Comparison of ENCODE assay signal across 30 cellular contexts in genomic region chr19:56504581-56504980, GRCh38. TPM values are rescaled to one million over a fixed set of nuclear protein-coding genes. Genes with fewer than 3 reads are reported as not detected.
A peak's percentile ranks its signal among the peaks of the same experiment; 100 is the strongest.
DNase-seq lines count a peak whose midpoint lies in the region; ATAC-seq, FAIRE-seq and TF ChIP-seq lines count a peak whose summit lies in the region.
"Had no signal": no experiment of that assay in that cellular context is flagged by ENCODE, and none has a peak within 500 bp of the region (broad histone marks: within the 10 kb centered on the region; RNA-seq: fewer than 3 reads in every experiment).

No MANE protein-coding gene starts in this region.

- 84 to 93% (median 90%) methylated on average over 2 of the region's 2 CpGs for WGBS in small intestine, 3 donors
- 91 to 97% (median 96%) methylated on average over 2 of the region's 2 CpGs for WGBS in heart left ventricle, 4 donors
- 2% methylated on average over 2 of the region's 2 CpGs for WGBS in HepG2 (ENCODE audit: low lambda C conversion rate)

- no peaks in the 10 kb centered on the region for H3K9me3 ChIP-seq in small intestine (ENCODE audit: control insufficient read depth, low read depth)
- peaks cover 0 to 52% (median 0%) of the 10 kb centered on the region in 12 donors for H3K9me3 ChIP-seq in heart left ventricle
- H3K9me3 ChIP-seq in HepG2 (ENCODE audit: low read length) = peaks cover 94% of the 10 kb centered on the region
- H3K9me3 ChIP-seq: SJCRH30 had no signal

- no peak for TF ChIP-seq CTCF in epithelial cell of esophagus (IDR thresholded peaks at IDR 0.05; ENCODE audit: insufficient read depth, low read depth, low read length, missing control alignments)
- no peak for TF ChIP-seq CTCF in heart left ventricle (IDR thresholded peaks at IDR 0.05)
- TF ChIP-seq CTCF in HepG2 (CRISPR knock-in tag; IDR thresholded peaks at IDR 0.05) = no peak
- TF ChIP-seq CTCF in dorsolateral prefrontal cortex (IDR thresholded peaks at IDR 0.05 in 54 of 56, conservative IDR thresholded peaks at IDR 0.05 in 2 of 56; ENCODE audit: low read depth in 1 of 56, partially characterized antibody in 56 of 56) = no peak

- H3K36me3 ChIP-seq in small intestine (ENCODE audit: control insufficient read depth in 2 of 2, insufficient read depth in 2 of 2, low read length in 2 of 2) (no peaks in the 10 kb centered on the region), heart left ventricle (no peaks in the 10 kb centered on the region), HepG2 (replicated peaks in 1 of 2; ENCODE audit: control insufficient read depth in 1 of 2, insufficient read depth in 2 of 2, low read length in 2 of 2) (no peaks in the 10 kb centered on the region)
- H3K36me3 ChIP-seq: ovary, SJCRH30, upper lobe of left lung had no signal

- no peak for TF ChIP-seq EP300 in HepG2 (IDR thresholded peaks at IDR 0.05; ENCODE audit: low read depth in 2 of 2, low read length in 2 of 2)
- no peak for TF ChIP-seq EP300 in HepG2 (CRISPR knock-in tag; IDR thresholded peaks at IDR 0.05; ENCODE audit: borderline replicate concordance)

- H3K27me3 ChIP-seq in small intestine (ENCODE audit: control insufficient read depth in 2 of 2, insufficient read depth in 2 of 2, low read length in 2 of 2) (no peaks in the 10 kb centered on the region), heart left ventricle (no peaks in the 10 kb centered on the region), HepG2 (ENCODE audit: control insufficient read depth in 1 of 2, insufficient read depth in 2 of 2, low read length in 2 of 2) (no peaks in the 10 kb centered on the region), dorsolateral prefrontal cortex (no peaks in the 10 kb centered on the region)
- H3K27me3 ChIP-seq: ovary, SJCRH30, upper lobe of left lung had no signal

- DNase-seq in EH (ENCODE audit: low read depth) (peak; percentile 48), RKO (ENCODE audit: low spot score) (peak; percentile 16), epithelial cell of esophagus (ENCODE audit: low read depth) (peak; percentile 56), kidney tubule cell (ENCODE audit: low spot score) (peak; percentile 18), small intestine (no peak), heart left ventricle (no peak), HepG2 (ENCODE audit: low spot score) (no peak), dorsolateral prefrontal cortex (no peak)
- DNase-seq: activated CD4-positive, alpha-beta T cell treated with anti-CD3 and anti-CD28 coated beads for 36 hours; activated CD8-positive, alpha-beta T cell treated with anti-CD3 and anti-CD28 coated beads, Interleukin-2, amount 10 ng/mL, durations not matched to agents 7 days and 5 days; anterior cingulate cortex; Calu3; central memory CD4-positive, alpha-beta T cell; DMS79; KG1; MV-4-11; NCI-H146; NCI-H345; NCI-H748 treated with DMSO at 0.1 percent for 48 hours; ovary; SJCRH30; stimulated activated naive B cell treated with anti-CD40 and anti-IgM and Interleukin-4, amounts not matched to agents 10 μg/mL and 1 μg/mL and 100 μg/mL, for 72 hours; T-helper 9 cell; upper lobe of left lung had no signal

- H3K79me2 ChIP-seq in HepG2 (ENCODE audit: insufficient read depth, low read length) = no peaks in the 10 kb centered on the region

- no peak overlapping the region for H3K4me2 ChIP-seq in HepG2 (ENCODE audit: low read depth, low read length)
- H3K4me2 ChIP-seq: GM23338 had no signal

- BruUV-seq in HepG2 (replicated peaks; lab: Mats Ljungman, UMichigan) = no TSS peak

- TF ChIP-seq POLR2A in heart left ventricle (IDR thresholded peaks at IDR 0.05) (no peak), HepG2 (IDR thresholded peaks at IDR 0.05; ENCODE audit: insufficient read depth in 1 of 2, low read depth in 2 of 2, low read length in 2 of 2) (no peak)

- H3K9ac ChIP-seq in HepG2 (ENCODE audit: insufficient read depth, low read depth, low read length) = no peak overlapping the region

- in situ Hi-C loops in HepG2 (cut with HindIII; ENCODE audit: extremely low pct_ligation_motif_present, low pct_unique_long_range_greater_than_20kb) = no loop called here

- no peak for ATAC-seq in heart left ventricle
- ATAC-seq in HepG2 = no peak
- ATAC-seq: activated CD4-positive, alpha-beta T cell treated with anti-CD3 and anti-CD28 coated beads for 36 hours; activated CD8-positive, alpha-beta T cell treated with anti-CD3 and anti-CD28 coated beads, Interleukin-2, amount 10 ng/mL, durations not matched to agents 7 days and 5 days; activated naive CD4-positive, alpha-beta T cell treated with anti-CD3 and anti-CD28 coated beads, Interleukin-2, amount 50 U/mL, for 72 hours; GM23338; left lobe of liver; Panc1; stimulated activated naive B cell treated with anti-CD40 and anti-IgM and Interleukin-4, amounts not matched to agents 10 μg/mL and 1 μg/mL and 100 μg/mL, for 72 hours had no signal

- H3K27ac ChIP-seq in small intestine (ENCODE audit: low read depth in 1 of 2, low read length in 1 of 2) (no peak overlapping the region), heart left ventricle (no peak overlapping the region), HepG2 (ENCODE audit: extremely low read length, insufficient read depth, low read length) (no peak overlapping the region), dorsolateral prefrontal cortex (no peak overlapping the region)
- H3K27ac ChIP-seq: ovary, SJCRH30, upper lobe of left lung, VCaP had no signal

- no peak for FAIRE-seq in small intestine (lab: Jason Lieb, UNC)
- FAIRE-seq in HepG2 (lab: Jason Lieb, UNC) = no peak
- FAIRE-seq: A204.1 had no signal

- no peaks in the 10 kb centered on the region for H3K4me1 ChIP-seq in small intestine (ENCODE audit: control insufficient read depth in 2 of 2, insufficient read depth in 1 of 2, low read depth in 1 of 2, low read length in 1 of 2)
- H3K4me1 ChIP-seq in heart left ventricle = peaks cover 0 to 13% (median 6%) of the 10 kb centered on the region in 12 donors
- H3K4me1 ChIP-seq in HepG2 (ENCODE audit: insufficient read depth, low read length) = no peaks in the 10 kb centered on the region
- H3K4me1 ChIP-seq: SJCRH30 had no signal

- no peaks in the 10 kb centered on the region for H4K20me1 ChIP-seq in HepG2 (ENCODE audit: insufficient read depth, low read length)

- no peak for TF ChIP-seq RAD21 in HepG2 (CRISPR knock-in tag; IDR thresholded peaks at IDR 0.05)

- POLR2A ChIA-PET in HepG2 (lab: Yijun Ruan, JAX) = no interaction called here

- CTCF ChIA-PET in HepG2 (lab: Yijun Ruan, JAX; ENCODE audit: low intra/inter-chr PET ratio, low total read pairs) = no interaction called here

- intact Hi-C loops in heart left ventricle (cut with DNase I) = loop anchor here in 3 of 10 donors (10.0 kb wide), 2 partner anchors 110 to 160 kb away; partner anchors contain the start of gene ZNF582 (in 2 of the 3)
- intact Hi-C loops in HepG2 (cut with micrococcal nuclease; ENCODE audit: unreplicated experiment) = no loop called here
- intact Hi-C loops in dorsolateral prefrontal cortex (cut with DNase I) = loop anchor here in 1 of 2 donors (10.0 kb wide), 1 partner anchor 100 kb away; the partner anchor contains the start of gene ZNF583

- no peak overlapping the region for H2AFZ ChIP-seq in HepG2 (ENCODE audit: low read length)
- H2AFZ ChIP-seq: GM23338 had no signal

- H3K4me3 ChIP-seq in epithelial cell of esophagus (ENCODE audit: low read length) = no peak overlapping the region
- no peak overlapping the region for H3K4me3 ChIP-seq in small intestine (ENCODE audit: low read depth in 1 of 2, low read length in 2 of 2)
- H3K4me3 ChIP-seq in heart left ventricle = no peak overlapping the region
- H3K4me3 ChIP-seq in HepG2 (replicated peaks in 1 of 3; ENCODE audit: insufficient read depth in 1 of 3, low read depth in 2 of 3, low read length in 3 of 3) = no peak overlapping the region
- H3K4me3 ChIP-seq in dorsolateral prefrontal cortex = no peak overlapping the region
- H3K4me3 ChIP-seq: GM23338, ovary, SJCRH30, upper lobe of left lung had no signal

RNA-seq across cellular contexts. Expression of gene ZNF471, which starts 3.1 kb away (rescaled TPM):
- polyA plus RNA-seq in small intestine (1 to 10 TPM in 1 of 3 donors, under 1 TPM in 2; 0.22 to 1.6 (median 0.27) TPM), heart left ventricle (1 to 10 TPM; 2.3 to 3.4 TPM), HepG2 (2011; rRNA removed) (not detected in 2 replicates)
- total RNA-seq in heart left ventricle (1 to 10 TPM; 3.3 to 7.9 (median 4.7) TPM), HepG2 (2016; rRNA removed; fragmentation: Illumina TruSeq; extraction: Trizol) (not detected in 2 replicates), dorsolateral prefrontal cortex (10 to 100 TPM; 17.4 to 50.0 (median 29.5) TPM)
- total RNA-seq in HepG2 (2016; cell fraction: cytosol; rRNA removed; fragmentation: Illumina TruSeq; extraction: Trizol; ENCODE audit: low read depth) = not detected in 2 replicates
- not detected in 2 replicates for total RNA-seq in HepG2 (2016; cell fraction: insoluble cytoplasmic fraction; rRNA removed; fragmentation: Illumina TruSeq; extraction: Trizol)
- not detected in 2 replicates for total RNA-seq in HepG2 (2016; cell fraction: membrane; rRNA removed; fragmentation: Illumina TruSeq; extraction: Trizol)
- not detected in 2 replicates for total RNA-seq in HepG2 (2016; cell fraction: nucleus; rRNA removed; fragmentation: Illumina TruSeq; extraction: Trizol)
- not detected in 2 replicates for polyA plus RNA-seq in HepG2 (2011; cell fraction: cytosol; rRNA removed)
- polyA plus RNA-seq in HepG2 (2011; cell fraction: nucleus; rRNA removed) = not detected in 2 replicates
- polyA plus RNA-seq in HepG2 (2012) = not detected in 2 replicates
- not detected in 2 replicates for polyA plus RNA-seq in HepG2 (2016; cell fraction: cytosol; fragmentation: Illumina TruSeq; extraction: Trizol; ENCODE audit: low read depth)
- polyA plus RNA-seq in HepG2 (2016; cell fraction: insoluble cytoplasmic fraction; fragmentation: Illumina TruSeq; extraction: Trizol; ENCODE audit: low read depth) = not detected in 2 replicates
- not detected in 2 replicates for polyA plus RNA-seq in HepG2 (2016; cell fraction: membrane; fragmentation: Illumina TruSeq; extraction: Trizol; ENCODE audit: low read depth)
- polyA plus RNA-seq in HepG2 (2016; cell fraction: nucleus; fragmentation: Illumina TruSeq; extraction: Trizol; ENCODE audit: insufficient read depth, low read depth) = not detected in 2 replicates
- polyA minus RNA-seq in HepG2 (2011; rRNA and poly(A)+ RNA removed; ENCODE audit: low replicate concordance) = not detected in 2 replicates
- polyA minus RNA-seq in HepG2 (2011; cell fraction: cytosol; rRNA and poly(A)+ RNA removed) = not detected in 2 replicates
- polyA minus RNA-seq in HepG2 (2011; cell fraction: nucleus; rRNA and poly(A)+ RNA removed) = not detected in 2 replicates

RNA-seq across cellular contexts. Expression of gene ZNF667, which starts 27.4 kb away (rescaled TPM):
- polyA plus RNA-seq in small intestine = under 1 TPM in 1 of 3 donors, not detected in 2; 0.73 TPM
- total RNA-seq in heart left ventricle = 1 to 10 TPM; 1.9 to 7.7 (median 4.7) TPM
- 1 to 10 TPM; 2.2 to 4.3 TPM for polyA plus RNA-seq in heart left ventricle
- total RNA-seq in HepG2 (2016; rRNA removed; fragmentation: Illumina TruSeq; extraction: Trizol) = not detected in 2 replicates
- not detected in 2 replicates for total RNA-seq in HepG2 (2016; cell fraction: cytosol; rRNA removed; fragmentation: Illumina TruSeq; extraction: Trizol; ENCODE audit: low read depth)
- not detected in 2 replicates for total RNA-seq in HepG2 (2016; cell fraction: insoluble cytoplasmic fraction; rRNA removed; fragmentation: Illumina TruSeq; extraction: Trizol)
- not detected in 2 replicates for total RNA-seq in HepG2 (2016; cell fraction: membrane; rRNA removed; fragmentation: Illumina TruSeq; extraction: Trizol)
- total RNA-seq in HepG2 (2016; cell fraction: nucleus; rRNA removed; fragmentation: Illumina TruSeq; extraction: Trizol) = not detected in 2 replicates
- not detected in 2 replicates for polyA plus RNA-seq in HepG2 (2011; rRNA removed)
- polyA plus RNA-seq in HepG2 (2011; cell fraction: cytosol; rRNA removed) = not detected in 2 replicates
- polyA plus RNA-seq in HepG2 (2011; cell fraction: nucleus; rRNA removed) = not detected in 2 replicates
- not detected in 2 replicates for polyA plus RNA-seq in HepG2 (2012)
- not detected in 2 replicates for polyA plus RNA-seq in HepG2 (2016; cell fraction: cytosol; fragmentation: Illumina TruSeq; extraction: Trizol; ENCODE audit: low read depth)
- not detected in 2 replicates for polyA plus RNA-seq in HepG2 (2016; cell fraction: insoluble cytoplasmic fraction; fragmentation: Illumina TruSeq; extraction: Trizol; ENCODE audit: low read depth)
- not detected in 2 replicates for polyA plus RNA-seq in HepG2 (2016; cell fraction: membrane; fragmentation: Illumina TruSeq; extraction: Trizol; ENCODE audit: low read depth)
- polyA plus RNA-seq in HepG2 (2016; cell fraction: nucleus; fragmentation: Illumina TruSeq; extraction: Trizol; ENCODE audit: insufficient read depth, low read depth) = not detected in 2 replicates
- polyA minus RNA-seq in HepG2 (2011; rRNA and poly(A)+ RNA removed; ENCODE audit: low replicate concordance) = not detected in 2 replicates
- polyA minus RNA-seq in HepG2 (2011; cell fraction: cytosol; rRNA and poly(A)+ RNA removed) = not detected in 2 replicates
- polyA minus RNA-seq in HepG2 (2011; cell fraction: nucleus; rRNA and poly(A)+ RNA removed) = not detected in 2 replicates
- 10 to 100 TPM; 22.3 to 51.3 (median 33.3) TPM for total RNA-seq in dorsolateral prefrontal cortex
- total RNA-seq: Calu3 had no signal

RNA-seq across cellular contexts. Expression of gene ZFP28, which starts 34.2 kb away (rescaled TPM):
- 1 to 10 TPM in 1 of 3 donors, under 1 TPM in 2; 0.22 to 1.9 (median 0.27) TPM for polyA plus RNA-seq in small intestine
- 1 to 10 TPM; 4.1 to 7.5 (median 5.4) TPM for total RNA-seq in heart left ventricle
- 1 to 10 TPM; 3.8 to 8.6 TPM for polyA plus RNA-seq in heart left ventricle
- not detected in 2 replicates for total RNA-seq in HepG2 (2016; rRNA removed; fragmentation: Illumina TruSeq; extraction: Trizol)
- total RNA-seq in HepG2 (2016; cell fraction: cytosol; rRNA removed; fragmentation: Illumina TruSeq; extraction: Trizol; ENCODE audit: low read depth) = not detected in 2 replicates
- total RNA-seq in HepG2 (2016; cell fraction: insoluble cytoplasmic fraction; rRNA removed; fragmentation: Illumina TruSeq; extraction: Trizol) = not detected in 2 replicates
- total RNA-seq in HepG2 (2016; cell fraction: membrane; rRNA removed; fragmentation: Illumina TruSeq; extraction: Trizol) = not detected in 2 replicates
- not detected in 2 replicates for total RNA-seq in HepG2 (2016; cell fraction: nucleus; rRNA removed; fragmentation: Illumina TruSeq; extraction: Trizol)
- not detected in 2 replicates for polyA plus RNA-seq in HepG2 (2011; rRNA removed)
- not detected in 2 replicates for polyA plus RNA-seq in HepG2 (2011; cell fraction: cytosol; rRNA removed)
- not detected in 2 replicates for polyA plus RNA-seq in HepG2 (2011; cell fraction: nucleus; rRNA removed)
- not detected in 2 replicates for polyA plus RNA-seq in HepG2 (2012)
- not detected in 2 replicates for polyA plus RNA-seq in HepG2 (2016; cell fraction: cytosol; fragmentation: Illumina TruSeq; extraction: Trizol; ENCODE audit: low read depth)
- polyA plus RNA-seq in HepG2 (2016; cell fraction: insoluble cytoplasmic fraction; fragmentation: Illumina TruSeq; extraction: Trizol; ENCODE audit: low read depth) = not detected in 2 replicates
- polyA plus RNA-seq in HepG2 (2016; cell fraction: membrane; fragmentation: Illumina TruSeq; extraction: Trizol; ENCODE audit: low read depth) = not detected in 2 replicates
- not detected in 2 replicates for polyA plus RNA-seq in HepG2 (2016; cell fraction: nucleus; fragmentation: Illumina TruSeq; extraction: Trizol; ENCODE audit: insufficient read depth, low read depth)
- polyA minus RNA-seq in HepG2 (2011; rRNA and poly(A)+ RNA removed; ENCODE audit: low replicate concordance) = not detected in 2 replicates
- polyA minus RNA-seq in HepG2 (2011; cell fraction: cytosol; rRNA and poly(A)+ RNA removed) = not detected in 2 replicates
- not detected in 2 replicates for polyA minus RNA-seq in HepG2 (2011; cell fraction: nucleus; rRNA and poly(A)+ RNA removed)
- total RNA-seq in dorsolateral prefrontal cortex = 10 to 100 TPM; 10.6 to 25.2 (median 17.1) TPM
- total RNA-seq: Calu3 had no signal

Comparison
In these comparisons a context has a peak if more than half of its experiments do, and no peak if none do; other contexts are left out.
1. DNase-seq: peak in EH (single experiment), RKO (single experiment), epithelial cell of esophagus (single experiment) and kidney tubule cell (single experiment); none in small intestine (single experiment), heart left ventricle (0 of 5), HepG2 (single experiment) and dorsolateral prefrontal cortex (0 of 10).